Comparison of ENCODE assay signal across 21 cellular contexts in the genomic region with DNA sequence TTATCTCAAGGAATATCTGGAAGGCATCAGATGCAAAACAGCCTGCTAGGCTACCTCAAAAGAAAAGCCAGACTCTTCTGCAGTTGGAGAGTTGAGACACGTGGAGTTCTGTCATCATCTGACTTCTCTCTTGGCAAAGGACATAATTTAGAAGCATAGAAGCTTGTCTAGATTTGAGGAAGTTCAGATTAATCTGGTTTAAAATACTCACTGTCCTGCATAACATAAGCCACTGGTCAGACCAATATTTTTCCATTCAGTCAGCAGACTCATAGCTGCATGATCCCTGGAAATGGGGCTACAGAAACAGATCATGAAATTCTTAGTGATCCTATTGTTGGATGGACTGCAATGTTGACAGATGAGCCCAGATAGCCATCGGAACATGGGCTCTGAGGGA.
"Had no signal": no experiment of that assay in that cellular context is flagged by ENCODE, and none has a peak within 500 bp of the region (broad histone marks: within the 10 kb centered on the region; RNA-seq: fewer than 3 reads in every experiment).

No MANE protein-coding gene starts in this region.

- H3K36me3 ChIP-seq: brain microvascular endothelial cell, lower lobe of right lung, neutrophil, thyroid gland had no signal

- H3K9me3 ChIP-seq: lower lobe of right lung, neutrophil, thyroid gland had no signal

- H3K27me3 ChIP-seq: brain microvascular endothelial cell, neutrophil, thyroid gland had no signal

- DNase-seq: activated CD4-positive, alpha-beta T cell treated with anti-CD3 and anti-CD28 coated beads, Interleukin-2, amount 10 ng/mL, durations not matched to agents 7 days and 5 days; activated CD8-positive, alpha-beta memory T cell treated with anti-CD3 and anti-CD28 coated beads, Interleukin-2, amount 50 U/mL, for 4 hours; activated effector memory CD4-positive, alpha-beta T cell treated with anti-CD3 and anti-CD28 coated beads, Interleukin-2, amount 50 U/mL, for 16 hours; activated naive CD4-positive, alpha-beta T cell treated with anti-CD3 and anti-CD28 coated beads, Interleukin-2, amount 50 U/mL, for 16 hours; activated T-cell treated with anti-CD3 and anti-CD28 coated beads, Interleukin-2, amount 50 U/mL, for 4 hours; aorta; brain microvascular endothelial cell; effector CD8-positive, alpha-beta T cell; lower lobe of right lung; stimulated activated CD4-positive, alpha-beta T cell treated with anti-CD3 and anti-CD28 coated beads, Interleukin-12 subunit alpha, Interleukin-12 subunit beta, amount 100 ng/mL, for 4 hours; stimulated activated CD4-positive, alpha-beta T cell treated with anti-CD3 and anti-CD28 coated beads, Interleukin-1b, Interleukin-23, amount 100 ng/mL, for 48 hours; stimulated activated CD8-positive, alpha-beta memory T cell treated with anti-CD3 and anti-CD28 coated beads, Interleukin-4, amount 100 ng/mL, for 48 hours; stimulated activated naive CD4-positive, alpha-beta T cell treated with Interleukin-2 at 50 U/mL for 16 hours; T1000; thyroid gland had no signal

- ATAC-seq: activated CD4-positive, CD25-positive, alpha-beta regulatory T cell treated with anti-CD3 and anti-CD28 coated beads, Interleukin-2, amount 50 U/mL, for 24 hours; activated T-cell treated with anti-CD3 and anti-CD28 coated beads, Interleukin-2, amount 50 U/mL, for 4 hours; esophagus mucosa; natural killer cell treated with Interleukin-12 subunit alpha and Interleukin-12 subunit beta and Interleukin-15 and Interleukin-18, amount 100 ng/mL, for 72 hours had no signal

- H3K4me1 ChIP-seq: lower lobe of right lung, parathyroid adenoma, thyroid gland had no signal

- H3K9ac ChIP-seq: parathyroid adenoma had no signal

- H3K79me2 ChIP-seq: parathyroid adenoma had no signal

- H2AFZ ChIP-seq: parathyroid adenoma had no signal

- H3K4me3 ChIP-seq: coronary artery, lower lobe of right lung, thyroid gland had no signal

- H3K27ac ChIP-seq: brain microvascular endothelial cell, coronary artery, lower lobe of right lung, neutrophil, parathyroid adenoma, thyroid gland had no signal
